In genomic region chr7:112157072-112157471, GRCh38 we compare ENCODE assay signal across 13 cellular contexts. TPM values are rescaled to one million over a fixed set of nuclear protein-coding genes. Genes with fewer than 3 reads are reported as not detected.
DNase-seq lines count a peak whose midpoint lies in the region; TF ChIP-seq lines count a peak whose summit lies in the region.
"Had no signal": no experiment of that assay in that cellular context is flagged by ENCODE, and none has a peak within 500 bp of the region (broad histone marks: within the 10 kb centered on the region; RNA-seq: fewer than 3 reads in every experiment).

No MANE protein-coding gene starts in this region.

- DNase-seq in DMS153 (lab: John Stamatoyannopoulos, UW), result peak; percentile 17
- DNase-seq in DMS153 treated with DMSO at 0.1 percent for 48 hours (lab: John Stamatoyannopoulos, UW; ENCODE audit: unreplicated experiment), result no peak
- peak; percentile 89 for DNase-seq in NCI-H69 (lab: John Stamatoyannopoulos, UW)
- DNase-seq in epithelial cell of prostate (ENCODE audit: low read depth, low spot score), result peak; percentile 27
- DNase-seq in smooth muscle cell (lab: John Stamatoyannopoulos, UW; ENCODE audit: unreplicated experiment), result no peak
- DNase-seq in central memory CD4-positive, alpha-beta T cell, result no peak
- DNase-seq in germinal center (ENCODE audit: low spot score), result no peak
- DNase-seq in iPS-NIHi7 (ENCODE audit: extremely low spot score), result no peak
- DNase-seq: 8988T had no signal

- peak overlapping the region; percentile 64 for H3K9ac ChIP-seq in smooth muscle cell (ENCODE audit: low read depth)
- H3K9ac ChIP-seq: neural progenitor cell had no signal

- H3K36me3 ChIP-seq in smooth muscle cell (ENCODE audit: low read depth), result no peaks in the 10 kb centered on the region
- H3K36me3 ChIP-seq: breast epithelium, neural progenitor cell, tibial nerve had no signal

- H3K27ac ChIP-seq in epithelial cell of prostate (no peak overlapping the region), smooth muscle cell (ENCODE audit: low read depth) (peak overlapping the region; percentile 57)
- H3K27ac ChIP-seq: neural progenitor cell, SK-N-MC, tibial nerve had no signal

- H3K4me1 ChIP-seq in smooth muscle cell (ENCODE audit: low read depth), result peaks cover 27% of the 10 kb centered on the region

- H2AFZ ChIP-seq in smooth muscle cell (ENCODE audit: low read depth), result no peak overlapping the region
- H2AFZ ChIP-seq: neural progenitor cell had no signal

- H3F3A ChIP-seq in smooth muscle cell (ENCODE audit: low read depth), result no peaks in the 10 kb centered on the region

- H3K79me2 ChIP-seq in smooth muscle cell (ENCODE audit: low read depth), result peaks cover 17% of the 10 kb centered on the region

- peak overlapping the region; percentile 4 for H3K4me2 ChIP-seq in smooth muscle cell
- H3K4me2 ChIP-seq: neural progenitor cell had no signal

- TF ChIP-seq CTCF in smooth muscle cell (IDR thresholded peaks at IDR 0.05; ENCODE audit: borderline replicate concordance, insufficient read depth, poor library complexity, severe bottlenecking), result no peak

- peaks cover 16% of the 10 kb centered on the region for H4K20me1 ChIP-seq in smooth muscle cell (ENCODE audit: low read depth)

- H3K9me3 ChIP-seq in smooth muscle cell (replicated peaks; ENCODE audit: low read depth), result no peaks in the 10 kb centered on the region
- H3K9me3 ChIP-seq: breast epithelium, tibial nerve had no signal

- 47% methylated on average over 4 of the region's 4 CpGs for WGBS in smooth muscle cell (ENCODE audit: low lambda C conversion rate)

- H3K4me3 ChIP-seq in smooth muscle cell, result no peak overlapping the region
- H3K4me3 ChIP-seq: breast epithelium, neural progenitor cell, SK-N-MC, tibial nerve had no signal

- no peaks in the 10 kb centered on the region for H3K27me3 ChIP-seq in smooth muscle cell (ENCODE audit: low read depth)
- H3K27me3 ChIP-seq: breast epithelium, neural progenitor cell, tibial nerve had no signal

RNA-seq across cellular contexts. Expression of gene DOCK4, which starts 49.1 kb away (rescaled TPM):
- 20.5 and 32.7 TPM in 2 replicates for total RNA-seq in smooth muscle cell
- 7.4 and 7.8 TPM in 2 replicates for polyA plus RNA-seq in smooth muscle cell

RNA-seq across cellular contexts. Expression of gene ZNF277, which starts 49.4 kb away (rescaled TPM):
- 28.0 and 31.7 TPM in 2 replicates for total RNA-seq in smooth muscle cell
- polyA plus RNA-seq in smooth muscle cell, result 8.4 and 8.6 TPM in 2 replicates

Comparison
In these comparisons a context has a peak if more than half of its experiments do, and no peak if none do; other contexts are left out.
1. DNase-seq: peak in DMS153 (single experiment), NCI-H69 (single experiment) and epithelial cell of prostate (single experiment); none in DMS153 treated with DMSO at 0.1 percent for 48 hours (single experiment), smooth muscle cell (single experiment), central memory CD4-positive, alpha-beta T cell (single experiment), germinal center (single experiment) and iPS-NIHi7 (single experiment).